ENCODE assay signal across 10 cellular contexts in genomic region chr2:130229161-130229510, GRCh38. TPM values are rescaled to one million over a fixed set of nuclear protein-coding genes. Genes with fewer than 3 reads are reported as not detected.
DNase-seq lines count a peak whose midpoint lies in the region; ATAC-seq and TF ChIP-seq lines count a peak whose summit lies in the region.
"Not testable (repeated sequence)": the region's sequence is repeated elsewhere in the genome, so short reads cannot be mapped to it uniquely, and the experiment has no call there.
"Had no signal": no experiment of that assay in that cellular context is flagged by ENCODE, and none has a peak within 500 bp of the region (broad histone marks: within the 10 kb centered on the region; RNA-seq: fewer than 3 reads in every experiment).

No MANE protein-coding gene starts in this region.

- CTCF ChIA-PET in T-cell (lab: Charles Lee); activated CD8-positive, alpha-beta memory T cell treated with anti-CD3 and anti-CD28 coated beads, Interleukin-2, amount 10 ng/mL, durations not matched to agents 7 days and 5 days (lab: Charles Lee): not testable (repeated sequence)

- H3K9me3 Mint-ChIP-seq in T-cell; activated CD8-positive, alpha-beta memory T cell treated with anti-CD3 and anti-CD28 coated beads, Interleukin-2, amount 10 ng/mL, durations not matched to agents 7 days and 5 days (ENCODE audit: low read depth): not testable (repeated sequence)

- not testable (repeated sequence) for TF ChIP-seq CTCF in GM20000 (IDR thresholded peaks at IDR 0.05; ENCODE audit: extremely low read depth, missing control alignments); astrocyte of the spinal cord (IDR thresholded peaks at IDR 0.05; ENCODE audit: low read depth, low read length); foreskin fibroblast (IDR thresholded peaks at IDR 0.05; ENCODE audit: low read depth, low read length)

- peak in 2 of 4 experiments; percentile 45 to 70 for ATAC-seq in T-cell (replicated peaks in 1 of 4)
- ATAC-seq in activated CD8-positive, alpha-beta memory T cell treated with anti-CD3 and anti-CD28 coated beads, Interleukin-2, amount 10 ng/mL, durations not matched to agents 7 days and 5 days: peak; percentile 57

- H3K4me1 Mint-ChIP-seq in T-cell; activated CD8-positive, alpha-beta memory T cell treated with anti-CD3 and anti-CD28 coated beads, Interleukin-2, amount 10 ng/mL, durations not matched to agents 7 days and 5 days: not testable (repeated sequence)

- H3K36me3 Mint-ChIP-seq in T-cell; activated CD8-positive, alpha-beta memory T cell treated with anti-CD3 and anti-CD28 coated beads, Interleukin-2, amount 10 ng/mL, durations not matched to agents 7 days and 5 days: not testable (repeated sequence)

- DNase-seq in GM20000 (ENCODE audit: low spot score) (peak; percentile 85), T-cell (peak in 21 of 34 experiments; percentile 4 to 60 (median 22)), astrocyte of the spinal cord (ENCODE audit: low read depth, low spot score) (peak; percentile 34), foreskin fibroblast (peak; percentile 45 to 71), lung microvascular endothelial cell (ENCODE audit: low read depth in 2 of 2) (peak; percentile 40 to 44)
- peak; percentile 54 for DNase-seq in activated CD8-positive, alpha-beta memory T cell treated with anti-CD3 and anti-CD28 coated beads, Interleukin-2, amount 10 ng/mL, durations not matched to agents 7 days and 5 days
- DNase-seq in stimulated activated CD4-positive, alpha-beta T cell treated with anti-CD3 and anti-CD28 coated beads, Interleukin-15, amount 100 ng/mL, for 48 hours (ENCODE audit: low read depth in 2 of 2): peak; percentile 2 to 8

- peaks cover 5 to 11% of the 10 kb centered on the region in 2 donors for H3K27me3 Mint-ChIP-seq in T-cell
- H3K27me3 Mint-ChIP-seq in activated CD8-positive, alpha-beta memory T cell treated with anti-CD3 and anti-CD28 coated beads, Interleukin-2, amount 10 ng/mL, durations not matched to agents 7 days and 5 days: not testable (repeated sequence)

- peak overlapping the region in 1 of 3 donors; percentile 39 for H3K4me3 Mint-ChIP-seq in T-cell
- not testable (repeated sequence) for H3K4me3 Mint-ChIP-seq in activated CD8-positive, alpha-beta memory T cell treated with anti-CD3 and anti-CD28 coated beads, Interleukin-2, amount 10 ng/mL, durations not matched to agents 7 days and 5 days

- POLR2A ChIA-PET in T-cell (lab: Charles Lee): interaction anchor here in 1 of 2 donors (0.6 kb wide), 1 partner anchor 32 kb away, joined by 3 read pairs; no protein-coding TSS in a partner anchor

- not testable (repeated sequence) for H3K27ac Mint-ChIP-seq in T-cell; activated CD8-positive, alpha-beta memory T cell treated with anti-CD3 and anti-CD28 coated beads, Interleukin-2, amount 10 ng/mL, durations not matched to agents 7 days and 5 days

- in situ Hi-C loops in astrocyte of the spinal cord (cut with HindIII; ENCODE audit: low sequenced_read_pairs): not testable (repeated sequence)

- H3K4me3 ChIP-seq in astrocyte of the spinal cord (ENCODE audit: low read depth, low read length): peak overlapping the region; percentile 12
- H3K4me3 ChIP-seq in foreskin fibroblast (ENCODE audit: low read depth in 1 of 2, low read length in 2 of 2): peak overlapping the region; percentile 35 to 38

RNA-seq across cellular contexts. Expression of gene TUBA3E, which starts 30.9 kb away (rescaled TPM):
- not detected for total RNA-seq in T-cell
- total RNA-seq in activated CD8-positive, alpha-beta memory T cell treated with anti-CD3 and anti-CD28 coated beads, Interleukin-2, amount 10 ng/mL, durations not matched to agents 7 days and 5 days: not detected
- not detected in 2 replicates for total RNA-seq in lung microvascular endothelial cell
- total RNA-seq: epithelial cell of proximal tubule, mesothelial cell of epicardium, OCI-LY7 had no signal

RNA-seq across cellular contexts. Expression of gene MZT2B, which starts 47.1 kb away (rescaled TPM):
- total RNA-seq in T-cell (100 to 1,000 TPM; 195 to 294 (median 281) TPM), lung microvascular endothelial cell (201 and 373 TPM in 2 replicates)
- total RNA-seq in activated CD8-positive, alpha-beta memory T cell treated with anti-CD3 and anti-CD28 coated beads, Interleukin-2, amount 10 ng/mL, durations not matched to agents 7 days and 5 days: 100 to 1,000 TPM; 399 to 472 TPM

RNA-seq across cellular contexts. Expression of gene SMPD4, which starts 47.7 kb away (rescaled TPM):
- total RNA-seq in T-cell (10 to 100 TPM; 56.3 to 75.7 (median 62.9) TPM), lung microvascular endothelial cell (9.8 and 10.1 TPM in 2 replicates)
- 10 to 100 TPM; 70.8 to 79.8 TPM for total RNA-seq in activated CD8-positive, alpha-beta memory T cell treated with anti-CD3 and anti-CD28 coated beads, Interleukin-2, amount 10 ng/mL, durations not matched to agents 7 days and 5 days

Comparison
In these comparisons a context has a peak if more than half of its experiments do, and no peak if none do; other contexts are left out.
1. DNase-seq: peak in every context shown above with its lines; median percentile 85 in GM20000; 58 in foreskin fibroblast; 54 in activated CD8-positive, alpha-beta memory T cell treated with anti-CD3 and anti-CD28 coated beads, Interleukin-2, amount 10 ng/mL, durations not matched to agents 7 days and 5 days; 42 in lung microvascular endothelial cell; 34 in astrocyte of the spinal cord; 22 in T-cell; 5 in stimulated activated CD4-positive, alpha-beta T cell treated with anti-CD3 and anti-CD28 coated beads, Interleukin-15, amount 100 ng/mL, for 48 hours.